8 cellular contexts compared by ENCODE assay signal in the genomic region with DNA sequence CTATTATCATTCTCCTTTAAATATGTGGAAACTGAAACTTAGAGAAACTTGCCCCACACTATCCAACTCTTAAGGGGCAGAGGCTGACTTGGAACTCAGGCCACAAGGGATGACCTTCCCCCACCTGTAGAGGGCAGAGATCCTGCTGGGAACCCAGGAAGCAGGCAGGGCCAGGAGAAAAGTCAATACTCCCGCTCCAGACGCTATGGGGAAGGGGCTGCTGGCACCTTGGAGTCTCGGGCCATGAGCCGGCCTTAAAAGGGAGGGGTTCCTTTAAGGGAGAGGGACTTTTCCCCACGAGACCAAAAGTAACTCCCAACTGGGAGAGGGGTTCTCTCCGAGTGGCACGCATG. TPM values are rescaled to one million over a fixed set of nuclear protein-coding genes. Genes with fewer than 3 reads are reported as not detected.
DNase-seq lines count a peak whose midpoint lies in the region; ATAC-seq and TF ChIP-seq lines count a peak whose summit lies in the region.

No MANE protein-coding gene starts in this region.

- no peaks in the 10 kb centered on the region for H3K27me3 ChIP-seq in body of pancreas

- no peaks in the 10 kb centered on the region for H3K36me3 Mint-ChIP-seq in memory B cell

- TF ChIP-seq CTCF in body of pancreas (IDR thresholded peaks at IDR 0.05) = peak in 6 of 7 experiments; percentile 11 to 39 (median 34)

- H3K27me3 Mint-ChIP-seq in memory B cell = peaks cover 15% of the 10 kb centered on the region

- ATAC-seq in HG03432 (IDR thresholded peaks at IDR 0.05; ENCODE audit: unreplicated experiment) (peak; percentile 1), body of pancreas (peak; percentile 63), memory B cell (ENCODE audit: low read depth) (no peak)

- no peak overlapping the region for H3K27ac Mint-ChIP-seq in memory B cell

- TF ChIP-seq POLR2A in body of pancreas (IDR thresholded peaks at IDR 0.05) = no peak

- intact Hi-C loops in body of pancreas (cut with DNase I) = no loop called here

- no peaks in the 10 kb centered on the region for H3K9me3 Mint-ChIP-seq in memory B cell

- H3K36me3 ChIP-seq in body of pancreas (replicated peaks in 1 of 2; ENCODE audit: insufficient read depth in 1 of 2, low read depth in 2 of 2) = no peaks in the 10 kb centered on the region

- no peaks in the 10 kb centered on the region for H3K9me3 ChIP-seq in body of pancreas

- peaks cover 12% of the 10 kb centered on the region for H3K4me1 Mint-ChIP-seq in memory B cell

- H3K4me3 ChIP-seq in body of pancreas = peak overlapping the region; percentile 50 to 66

- peaks cover 8% of the 10 kb centered on the region for H3K4me1 ChIP-seq in body of pancreas

- H3K27ac ChIP-seq in body of pancreas = peak overlapping the region in 3 of 4 donors; percentile 70 to 80 (median 72)

- DNase-seq in DMS 273 (lab: John Stamatoyannopoulos, UW; ENCODE audit: unreplicated experiment) (peak; percentile 48), body of pancreas (peak; percentile 40 to 59 (median 50)), memory B cell (ENCODE audit: low spot score in 2 of 2) (no peak), ureter (ENCODE audit: low spot score) (peak; percentile 42), DMS79 treated with DMSO at 0.1 percent for 48 hours (lab: John Stamatoyannopoulos, UW) (no peak)
- no peak for DNase-seq in stimulated activated CD4-positive, alpha-beta T cell treated with anti-CD3 and anti-CD28 coated beads, Interleukin-1b, Interleukin-23, amount 100 ng/mL, for 48 hours
- DNase-seq in NK-92 treated with Interleukin-12 subunit alpha and Interleukin-12 subunit beta, amount 100 ng/mL, for 24 hours (lab: John Stamatoyannopoulos, UW) = no peak

- peak overlapping the region; percentile 76 for H3K4me3 Mint-ChIP-seq in memory B cell

- WGBS in body of pancreas, 2 donors = 1 to 2% methylated on average over 7 of the region's 7 CpGs

RNA-seq across cellular contexts. Expression of a gene that starts 0.6 kb away (rescaled TPM):
- 1 to 10 TPM; 3.3 to 4.9 TPM for total RNA-seq in body of pancreas
- total RNA-seq in ureter = 5.2 TPM

Comparison
In these comparisons a context has a peak if more than half of its experiments do, and no peak if none do; other contexts are left out.
1. DNase-seq: peak in DMS 273 (single experiment), body of pancreas (4 of 4) and ureter (single experiment); none in memory B cell (0 of 2), stimulated activated CD4-positive, alpha-beta T cell treated with anti-CD3 and anti-CD28 coated beads, Interleukin-1b, Interleukin-23, amount 100 ng/mL, for 48 hours (single experiment), NK-92 treated with Interleukin-12 subunit alpha and Interleukin-12 subunit beta, amount 100 ng/mL, for 24 hours (single experiment) and DMS79 treated with DMSO at 0.1 percent for 48 hours (single experiment).